ENCODE assay signal across 18 cellular contexts in genomic region chr11:76119779-76120178, GRCh38.
DNase-seq lines count a peak whose midpoint lies in the region; ATAC-seq and TF ChIP-seq lines count a peak whose summit lies in the region.
"Had no signal": no experiment of that assay in that cellular context is flagged by ENCODE, and none has a peak within 500 bp of the region (broad histone marks: within the 10 kb centered on the region; RNA-seq: fewer than 3 reads in every experiment).

No MANE protein-coding gene starts in this region.

- POLR2A ChIA-PET in PC-3 (lab: Charles Lee; ENCODE audit: unreplicated experiment) = no interaction called here
- POLR2A ChIA-PET in HEK293T (lab: Yijun Ruan, JAX) = no interaction called here

- no TSS peak for BruUV-seq in PC-3 (replicated peaks; lab: Mats Ljungman, UMichigan)

- H3K79me2 ChIP-seq in PC-3 (ENCODE audit: low read length) = no peaks in the 10 kb centered on the region

- DNase-seq in PC-3 (no peak), esophagus muscularis mucosa (ENCODE audit: extremely low spot score) (no peak), lower lobe of right lung (no peak), HEK293T (ENCODE audit: extremely low spot score) (no peak), SJCRH30 (no peak), kidney tubule cell (ENCODE audit: low spot score) (no peak)
- DNase-seq: activated CD4-positive, alpha-beta T cell treated with anti-CD3 and anti-CD28 coated beads, Interleukin-2, amount 50 U/mL, for 1 hour; activated T-cell treated with anti-CD3 and anti-CD28 coated beads, Interleukin-2, amount 50 U/mL, for 24 hours; effector memory CD8-positive, alpha-beta T cell; KBM-7; NCI-H2107; NCI-H774 had no signal

- no peak overlapping the region for H3K27ac ChIP-seq in PC-3 (ENCODE audit: low read length)
- H3K27ac ChIP-seq in esophagus muscularis mucosa (replicated peaks in 1 of 4) = peak overlapping the region; percentile 9 to 55 (median 34)
- H3K27ac ChIP-seq in lower lobe of right lung = peak overlapping the region; percentile 7
- peak overlapping the region; percentile 51 for H3K27ac ChIP-seq in subcutaneous abdominal adipose tissue (ENCODE audit: low read depth, low read length)
- H3K27ac ChIP-seq in SJCRH30 = no peak overlapping the region
- H3K27ac ChIP-seq: HL-60 had no signal

- H3F3A ChIP-seq in PC-3 (ENCODE audit: low read length, unreplicated experiment) = no peaks in the 10 kb centered on the region

- no peak overlapping the region for H3K4me3 ChIP-seq in PC-3 (ENCODE audit: low read length)
- no peak overlapping the region for H3K4me3 ChIP-seq in esophagus muscularis mucosa
- no peak overlapping the region for H3K4me3 ChIP-seq in lower lobe of right lung
- H3K4me3 ChIP-seq in subcutaneous abdominal adipose tissue (ENCODE audit: low read depth in 1 of 5, low read length in 5 of 5) = peak overlapping the region in 4 of 5 donors; percentile 43 to 52 (median 48)
- H3K4me3 ChIP-seq in SJCRH30 = no peak overlapping the region
- H3K4me3 ChIP-seq: smooth muscle cell, tibial nerve had no signal

- H3K27me3 ChIP-seq in PC-3 (ENCODE audit: low read length) (no peaks in the 10 kb centered on the region), esophagus muscularis mucosa (no peaks in the 10 kb centered on the region), lower lobe of right lung (ENCODE audit: low read depth) (no peaks in the 10 kb centered on the region), subcutaneous abdominal adipose tissue (ENCODE audit: control insufficient read depth in 5 of 5, insufficient read depth in 4 of 5, low read length in 5 of 5) (no peaks in the 10 kb centered on the region), SJCRH30 (no peaks in the 10 kb centered on the region)
- H3K27me3 ChIP-seq: tibial nerve had no signal

- H3K9me3 ChIP-seq in PC-3 (ENCODE audit: low read length) (no peaks in the 10 kb centered on the region), esophagus muscularis mucosa (no peaks in the 10 kb centered on the region), lower lobe of right lung (no peaks in the 10 kb centered on the region), subcutaneous abdominal adipose tissue (ENCODE audit: control insufficient read depth in 5 of 5, low read length in 5 of 5) (no peaks in the 10 kb centered on the region), SJCRH30 (replicated peaks) (no peaks in the 10 kb centered on the region)
- H3K9me3 ChIP-seq: tibial nerve had no signal

- no peak for TF ChIP-seq EP300 in esophagus muscularis mucosa (IDR thresholded peaks at IDR 0.05)

- no peaks in the 10 kb centered on the region for H4K20me1 ChIP-seq in PC-3 (ENCODE audit: low read length)

- no peak overlapping the region for H2AFZ ChIP-seq in PC-3 (ENCODE audit: low read length)

- H3K9me2 ChIP-seq in PC-3 (replicated peaks; ENCODE audit: low read length) = no peaks in the 10 kb centered on the region

- WGBS in esophagus muscularis mucosa = 81% methylated on average over 4 of the region's 4 CpGs

- CTCF ChIA-PET in PC-3 (lab: Charles Lee) (interaction anchor here (0.5 kb wide), 1 partner anchor 225 kb away, joined by 3 read pairs; no protein-coding TSS in a partner anchor), HEK293T (lab: Yijun Ruan, JAX) (interaction anchor here (1.1 kb wide), 1 partner anchor 32 kb away, joined by 3 read pairs; no protein-coding TSS in a partner anchor)

- no peak overlapping the region for H3K9ac ChIP-seq in PC-3 (ENCODE audit: low read length)
- no peak overlapping the region for H3K9ac ChIP-seq in subcutaneous abdominal adipose tissue (ENCODE audit: low read length in 5 of 5)

- no peaks in the 10 kb centered on the region for H3K4me1 ChIP-seq in PC-3 (ENCODE audit: insufficient read depth, low read length)
- peaks cover 31 to 37% (median 32%) of the 10 kb centered on the region in 4 donors for H3K4me1 ChIP-seq in esophagus muscularis mucosa
- peaks cover 51% of the 10 kb centered on the region for H3K4me1 ChIP-seq in lower lobe of right lung
- H3K4me1 ChIP-seq in subcutaneous abdominal adipose tissue (ENCODE audit: control insufficient read depth in 5 of 5, insufficient read depth in 5 of 5, low read length in 5 of 5) = peaks cover 7 to 47% (median 41%) of the 10 kb centered on the region in 5 donors
- H3K4me1 ChIP-seq in SJCRH30 = no peaks in the 10 kb centered on the region; the same call in 1 of the 2 replicates

- TF ChIP-seq POLR2A in esophagus muscularis mucosa (IDR thresholded peaks at IDR 0.05; ENCODE audit: low read depth) = no peak

- TF ChIP-seq CTCF in PC-3 (conservative IDR thresholded peaks at IDR 0.05; ENCODE audit: low read depth, low read length) = no peak
- TF ChIP-seq CTCF in esophagus muscularis mucosa (IDR thresholded peaks at IDR 0.05) = no peak
- TF ChIP-seq CTCF in lower lobe of right lung (IDR thresholded peaks at IDR 0.05) = no peak

- peaks cover 3% of the 10 kb centered on the region; the same call in 1 of the 2 replicates for H3K36me3 ChIP-seq in PC-3 (ENCODE audit: low read depth, low read length)
- peaks cover 0 to 6% (median 2%) of the 10 kb centered on the region in 4 donors for H3K36me3 ChIP-seq in esophagus muscularis mucosa
- no peaks in the 10 kb centered on the region for H3K36me3 ChIP-seq in lower lobe of right lung
- peaks cover 8 to 11% (median 9%) of the 10 kb centered on the region in 5 donors for H3K36me3 ChIP-seq in subcutaneous abdominal adipose tissue (ENCODE audit: control insufficient read depth in 5 of 5, insufficient read depth in 5 of 5, low read length in 5 of 5)
- H3K36me3 ChIP-seq in SJCRH30 = no peaks in the 10 kb centered on the region

- H3K4me2 ChIP-seq in PC-3 (ENCODE audit: low read length) = no peak overlapping the region
- H3K4me2 ChIP-seq: smooth muscle cell had no signal

- intact Hi-C loops in PC-3 (cut with micrococcal nuclease) (no loop called here), esophagus muscularis mucosa (cut with DNase I) (no loop called here), lower lobe of right lung (cut with DNase I) (no loop called here)

- ATAC-seq in PC-3 = peak; percentile 35; the same call in 1 of the 2 replicates
- ATAC-seq in lower lobe of right lung = peak in 1 of 2 donors; percentile 48
- ATAC-seq in GM21515 (IDR thresholded peaks at IDR 0.05; ENCODE audit: unreplicated experiment) = no peak
- ATAC-seq: effector memory CD8-positive, alpha-beta T cell; Panc1 had no signal

TF ChIP-seq in HEK293T, 16 proteins besides CTCF, POLR2A, EP300 and RAD21:
- TF ChIP-seq SP1 (IDR thresholded peaks at IDR 0.05) (no peak), LEF1 (IDR thresholded peaks at IDR 0.05; ENCODE audit: borderline replicate concordance) (no peak), BHLHE40 (IDR thresholded peaks at IDR 0.05; ENCODE audit: borderline replicate concordance) (no peak), CTBP1 (IDR thresholded peaks at IDR 0.05; ENCODE audit: borderline replicate concordance) (no peak), TARDBP (IDR thresholded peaks at IDR 0.05) (no peak)

Comparison
In these comparisons a context has a peak if more than half of its experiments do, and no peak if none do; other contexts are left out.
1. H3K27ac ChIP-seq: peak in esophagus muscularis mucosa (4 of 4), lower lobe of right lung (single experiment) and subcutaneous abdominal adipose tissue (single experiment); none in PC-3 (single experiment) and SJCRH30 (single experiment).
2. H3K4me3 ChIP-seq: peak in subcutaneous abdominal adipose tissue (4 of 5); none in PC-3 (single experiment), esophagus muscularis mucosa (0 of 4), lower lobe of right lung (single experiment) and SJCRH30 (single experiment).